Comparison of ENCODE assay signal across 1 cellular context in the genomic region with DNA sequence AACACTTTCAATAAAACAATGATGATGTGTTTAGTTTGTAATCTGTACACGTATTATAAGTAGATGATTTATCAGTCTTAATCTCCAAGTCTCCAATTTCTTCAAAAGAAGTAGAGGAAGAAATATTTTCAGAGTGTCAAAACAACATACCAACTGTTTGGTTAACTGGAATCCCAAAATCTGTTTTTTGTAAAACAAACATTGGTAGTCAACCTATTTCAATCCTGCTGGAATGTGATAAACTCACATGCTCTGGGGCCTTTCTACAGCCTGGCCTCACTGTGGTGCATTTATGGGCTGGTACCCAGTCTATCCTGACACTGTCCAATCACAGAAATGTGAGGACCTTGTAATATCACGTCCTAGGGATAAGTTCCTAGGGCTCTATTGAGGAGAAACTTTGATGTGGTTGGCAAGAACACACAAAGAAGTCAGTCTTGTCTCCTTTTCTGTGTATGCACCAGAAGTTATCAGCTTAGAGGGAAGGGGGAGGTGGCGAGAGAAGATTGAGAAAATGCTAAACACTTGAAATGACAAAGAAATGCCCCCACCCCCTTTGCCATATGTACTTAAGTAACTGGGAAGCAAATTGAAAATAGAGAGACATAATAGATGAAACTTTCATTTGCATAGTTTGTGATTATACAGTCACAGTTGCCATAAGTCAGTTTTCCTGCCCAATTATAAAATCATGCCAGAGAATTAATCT.
TF ChIP-seq lines count a peak whose summit lies in the region.

No MANE protein-coding gene starts in this region.

TF ChIP-seq in K562, 482 proteins besides CTCF, POLR2A, EP300 and RAD21:
- TF ChIP-seq, protein P1, sequence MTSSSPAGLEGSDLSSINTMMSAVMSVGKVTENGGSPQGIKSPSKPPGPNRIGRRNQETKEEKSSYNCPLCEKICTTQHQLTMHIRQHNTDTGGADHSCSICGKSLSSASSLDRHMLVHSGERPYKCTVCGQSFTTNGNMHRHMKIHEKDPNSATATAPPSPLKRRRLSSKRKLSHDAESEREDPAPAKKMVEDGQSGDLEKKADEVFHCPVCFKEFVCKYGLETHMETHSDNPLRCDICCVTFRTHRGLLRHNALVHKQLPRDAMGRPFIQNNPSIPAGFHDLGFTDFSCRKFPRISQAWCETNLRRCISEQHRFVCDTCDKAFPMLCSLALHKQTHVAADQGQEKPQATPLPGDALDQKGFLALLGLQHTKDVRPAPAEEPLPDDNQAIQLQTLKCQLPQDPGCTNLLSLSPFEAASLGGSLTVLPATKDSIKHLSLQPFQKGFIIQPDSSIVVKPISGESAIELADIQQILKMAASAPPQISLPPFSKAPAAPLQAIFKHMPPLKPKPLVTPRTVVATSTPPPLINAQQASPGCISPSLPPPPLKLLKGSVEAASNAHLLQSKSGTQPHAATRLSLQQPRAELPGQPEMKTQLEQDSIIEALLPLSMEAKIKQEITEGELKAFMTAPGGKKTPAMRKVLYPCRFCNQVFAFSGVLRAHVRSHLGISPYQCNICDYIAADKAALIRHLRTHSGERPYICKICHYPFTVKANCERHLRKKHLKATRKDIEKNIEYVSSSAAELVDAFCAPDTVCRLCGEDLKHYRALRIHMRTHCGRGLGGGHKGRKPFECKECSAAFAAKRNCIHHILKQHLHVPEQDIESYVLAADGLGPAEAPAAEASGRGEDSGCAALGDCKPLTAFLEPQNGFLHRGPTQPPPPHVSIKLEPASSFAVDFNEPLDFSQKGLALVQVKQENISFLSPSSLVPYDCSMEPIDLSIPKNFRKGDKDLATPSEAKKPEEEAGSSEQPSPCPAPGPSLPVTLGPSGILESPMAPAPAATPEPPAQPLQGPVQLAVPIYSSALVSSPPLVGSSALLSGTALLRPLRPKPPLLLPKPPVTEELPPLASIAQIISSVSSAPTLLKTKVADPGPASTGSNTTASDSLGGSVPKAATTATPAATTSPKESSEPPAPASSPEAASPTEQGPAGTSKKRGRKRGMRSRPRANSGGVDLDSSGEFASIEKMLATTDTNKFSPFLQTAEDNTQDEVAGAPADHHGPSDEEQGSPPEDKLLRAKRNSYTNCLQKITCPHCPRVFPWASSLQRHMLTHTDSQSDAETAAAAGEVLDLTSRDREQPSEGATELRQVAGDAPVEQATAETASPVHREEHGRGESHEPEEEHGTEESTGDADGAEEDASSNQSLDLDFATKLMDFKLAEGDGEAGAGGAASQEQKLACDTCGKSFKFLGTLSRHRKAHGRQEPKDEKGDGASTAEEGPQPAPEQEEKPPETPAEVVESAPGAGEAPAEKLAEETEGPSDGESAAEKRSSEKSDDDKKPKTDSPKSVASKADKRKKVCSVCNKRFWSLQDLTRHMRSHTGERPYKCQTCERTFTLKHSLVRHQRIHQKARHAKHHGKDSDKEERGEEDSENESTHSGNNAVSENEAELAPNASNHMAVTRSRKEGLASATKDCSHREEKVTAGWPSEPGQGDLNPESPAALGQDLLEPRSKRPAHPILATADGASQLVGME (CRISPR knock-in tag; IDR thresholded peaks at IDR 0.05): 0 out of 2 replicates have a peak, but pooled peaks have one; percentile 16
- no peak for TF ChIP-seq SUPT5H (IDR thresholded peaks at IDR 0.05)
